Comparison of ENCODE assay signal across 8 cellular contexts in the genomic region with DNA sequence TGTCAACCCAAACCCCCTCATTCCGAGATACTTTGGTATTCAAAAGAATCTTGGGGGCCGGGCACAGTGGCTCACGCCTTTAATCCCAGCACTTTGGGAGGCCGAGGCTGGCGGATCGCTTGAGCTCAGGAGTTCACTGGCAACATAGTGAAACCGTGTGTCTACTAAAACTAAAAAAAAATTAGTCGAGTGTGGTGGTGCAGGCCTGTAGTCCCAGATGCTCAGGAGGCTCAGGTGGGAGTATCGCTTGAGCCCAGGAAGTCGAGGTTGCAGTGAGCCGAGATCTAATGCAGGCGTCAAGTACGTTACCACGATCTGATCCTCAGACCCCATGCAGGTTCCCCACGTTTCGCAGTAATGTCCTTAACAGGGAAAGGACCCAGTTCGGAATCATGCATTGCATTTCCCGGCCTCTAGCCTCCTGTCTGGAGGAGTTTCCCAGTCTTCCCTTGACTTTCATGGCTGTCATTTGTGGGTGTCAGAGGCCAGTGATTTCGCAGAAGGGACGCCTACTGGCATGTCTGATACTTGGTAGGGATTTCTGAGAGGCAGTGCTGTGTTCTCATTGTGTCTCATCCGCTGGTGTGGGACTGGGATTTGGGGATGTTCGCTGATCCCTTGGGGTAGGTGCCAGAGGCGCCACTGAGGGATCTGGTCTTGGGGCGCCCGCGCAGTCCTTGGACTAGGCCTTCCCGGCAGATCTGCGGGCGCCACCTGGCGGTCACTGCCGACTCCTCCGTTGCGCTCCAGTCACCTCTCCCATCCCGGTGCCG. TPM values are rescaled to one million over a fixed set of nuclear protein-coding genes. Genes with fewer than 3 reads are reported as not detected.
DNase-seq lines count a peak whose midpoint lies in the region; ATAC-seq and TF ChIP-seq lines count a peak whose summit lies in the region.

No MANE protein-coding gene starts in this region.

- TF ChIP-seq CTCF in omental fat pad (IDR thresholded peaks at IDR 0.05) (peak in 2 of 3 donors; percentile 31 to 44), suprapubic skin (IDR thresholded peaks at IDR 0.05) (peak; percentile 82 to 94)

- peak; percentile 83 for ATAC-seq in omental fat pad (ENCODE audit: low FRiP score)

- peaks cover 32% of the 10 kb centered on the region for H3K4me1 Mint-ChIP-seq in activated naive CD4-positive, alpha-beta T cell treated with anti-CD3 and anti-CD28 coated beads for 36 hours (ENCODE audit: low read depth)

- peak overlapping the region; percentile 86 for H3K4me3 Mint-ChIP-seq in activated naive CD4-positive, alpha-beta T cell treated with anti-CD3 and anti-CD28 coated beads for 36 hours

- H3K9me3 ChIP-seq in MG63 (no peaks in the 10 kb centered on the region), suprapubic skin (no peaks in the 10 kb centered on the region)

- H3K36me3 ChIP-seq in MG63 (peaks cover 16% of the 10 kb centered on the region), suprapubic skin (peaks cover 21% of the 10 kb centered on the region)

- in situ Hi-C loops in SK-MEL-5 (cut with HindIII; ENCODE audit: low pct_unique_long_range_greater_than_20kb, low sequenced_read_pairs), result no loop called here

- H3K27me3 Mint-ChIP-seq in activated naive CD4-positive, alpha-beta T cell treated with anti-CD3 and anti-CD28 coated beads for 36 hours (ENCODE audit: low read depth), result no peaks in the 10 kb centered on the region

- CTCF ChIA-PET in HEK293T (lab: Yijun Ruan, JAX), result interaction anchor here (0.9 to 1.0 kb wide), 3 partner anchors 8 to 53 kb away, joined by 3 to 4 read pairs (median 4); no protein-coding TSS in a partner anchor
- CTCF ChIA-PET in activated naive CD4-positive, alpha-beta T cell treated with anti-CD3 and anti-CD28 coated beads for 36 hours (lab: Charles Lee), result interaction anchor here (0.6 to 2.0 kb wide), 14 partner anchors 13 to 212 kb away, joined by 3 to 8 read pairs (median 4); a partner anchor contains a TSS

- H3K36me3 Mint-ChIP-seq in activated naive CD4-positive, alpha-beta T cell treated with anti-CD3 and anti-CD28 coated beads for 36 hours (ENCODE audit: low read depth), result peaks cover 12% of the 10 kb centered on the region

- DNase-seq in GM04504 (ENCODE audit: low read depth), result peak; percentile 54
- peak; percentile 92 for DNase-seq in HEK293T (ENCODE audit: extremely low spot score)
- peak; percentile 90 for DNase-seq in MG63
- peak; percentile 74 for DNase-seq in SK-MEL-5 (ENCODE audit: low read depth, low spot score)
- DNase-seq in activated naive CD4-positive, alpha-beta T cell treated with anti-CD3 and anti-CD28 coated beads for 36 hours, result peak; percentile 93
- DNase-seq in glomerular visceral epithelial cell (ENCODE audit: extremely low spot score), result peak; percentile 85
- peak; percentile 87 for DNase-seq in omental fat pad (ENCODE audit: low spot score)
- peak; percentile 92 to 96 for DNase-seq in suprapubic skin (ENCODE audit: low spot score in 2 of 2)

- 22% methylated on average over 20 of the region's 35 CpGs for WGBS in suprapubic skin

- H3K4me1 ChIP-seq in suprapubic skin, result peaks cover 32% of the 10 kb centered on the region

- H3K27me3 ChIP-seq in MG63 (no peaks in the 10 kb centered on the region), suprapubic skin (no peaks in the 10 kb centered on the region)

- no peak for TF ChIP-seq POLR2A in suprapubic skin (IDR thresholded peaks at IDR 0.05)

- H3K27ac Mint-ChIP-seq in activated naive CD4-positive, alpha-beta T cell treated with anti-CD3 and anti-CD28 coated beads for 36 hours, result peak overlapping the region; percentile 91

- peak overlapping the region; percentile 60 for H3K27ac ChIP-seq in suprapubic skin

- intact Hi-C loops in activated naive CD4-positive, alpha-beta T cell treated with anti-CD3 and anti-CD28 coated beads for 36 hours (cut with micrococcal nuclease), result loop anchor here (1.0 to 10.0 kb wide), 10 partner anchors 8 to 881 kb away; a partner anchor contains a TSS

- H3K9me3 Mint-ChIP-seq in activated naive CD4-positive, alpha-beta T cell treated with anti-CD3 and anti-CD28 coated beads for 36 hours, result no peaks in the 10 kb centered on the region

- no peak for TF ChIP-seq EP300 in suprapubic skin (IDR thresholded peaks at IDR 0.05)

- POLR2A ChIA-PET in HEK293T (lab: Yijun Ruan, JAX), result interaction anchor here (0.8 to 3.6 kb wide), 7 partner anchors 14 to 204 kb away, joined by 3 to 41 read pairs (median 17); a partner anchor contains a TSS

- peak overlapping the region; percentile 57 for H3K4me3 ChIP-seq in MG63
- H3K4me3 ChIP-seq in suprapubic skin, result peak overlapping the region; percentile 51

TF ChIP-seq in HEK293T, 16 proteins besides CTCF, POLR2A, EP300 and RAD21:
- no peak for TF ChIP-seq BHLHE40 (IDR thresholded peaks at IDR 0.05; ENCODE audit: borderline replicate concordance)
- no peak for TF ChIP-seq ZNF384 (IDR thresholded peaks at IDR 0.05)
- TF ChIP-seq LEF1 (IDR thresholded peaks at IDR 0.05; ENCODE audit: borderline replicate concordance), result peak; percentile 60; the same call in 1 of the 2 replicates
- peak; percentile 19; the same call in 1 of the 2 replicates for TF ChIP-seq ELF4 (IDR thresholded peaks at IDR 0.05)
- no peak for TF ChIP-seq CTBP1 (IDR thresholded peaks at IDR 0.05; ENCODE audit: borderline replicate concordance)
- TF ChIP-seq SP1 (IDR thresholded peaks at IDR 0.05), result no peak
- TF ChIP-seq ARNT (IDR thresholded peaks at IDR 0.05), result no peak
- TF ChIP-seq NFRKB (IDR thresholded peaks at IDR 0.05), result no peak
- TF ChIP-seq FOXA1 (IDR thresholded peaks at IDR 0.05), result no peak
- TF ChIP-seq FOXK2 (IDR thresholded peaks at IDR 0.05), result no peak
- no peak; the same call in 1 of the 2 replicates for TF ChIP-seq HDGF (IDR thresholded peaks at IDR 0.05; ENCODE audit: borderline replicate concordance)
- TF ChIP-seq FOXM1 (IDR thresholded peaks at IDR 0.05; ENCODE audit: borderline replicate concordance), result no peak
- TF ChIP-seq L3MBTL2 (conservative IDR thresholded peaks at IDR 0.05), result peak; percentile 66
- no peak for TF ChIP-seq TARDBP (IDR thresholded peaks at IDR 0.05)
- TF ChIP-seq SUZ12 (IDR thresholded peaks at IDR 0.05), result no peak

RNA-seq across cellular contexts. Expression of a gene that starts 39.3 kb away (rescaled TPM):
- total RNA-seq in MG63 (2014; rRNA removed; shearing (Covaris generic); ENCODE audit: low replicate concordance), result 474 and 726 TPM in 2 replicates
- 209 and 222 TPM in 2 replicates for total RNA-seq in SK-MEL-5 (2014; rRNA removed; shearing (Covaris generic))
- polyA plus RNA-seq in SK-MEL-5 (2015; cell fraction: cytosol; rRNA removed), result 157 and 160 TPM in 2 replicates
- 320 and 350 TPM in 2 replicates for polyA plus RNA-seq in SK-MEL-5 (2015; cell fraction: nucleus; rRNA removed)
- 100 to 1,000 TPM; 527 to 529 TPM for total RNA-seq in activated naive CD4-positive, alpha-beta T cell treated with anti-CD3 and anti-CD28 coated beads for 36 hours
- 10 to 100 TPM; 54.0 to 75.8 (median 60.3) TPM for total RNA-seq in omental fat pad
- total RNA-seq in suprapubic skin, result 100 to 1,000 TPM in 2 of 4 donors, 10 to 100 TPM in 2; 63.1 to 130 (median 101) TPM

RNA-seq across cellular contexts. Expression of a gene that starts 57.4 kb away (rescaled TPM):
- 0.59 TPM in 2 replicates for total RNA-seq in MG63 (2014; rRNA removed; shearing (Covaris generic); ENCODE audit: low replicate concordance)
- total RNA-seq in SK-MEL-5 (2014; rRNA removed; shearing (Covaris generic)), result 1.5 and 2.2 TPM in 2 replicates
- polyA plus RNA-seq in SK-MEL-5 (2015; cell fraction: cytosol; rRNA removed), result 1.1 and 1.7 TPM in 2 replicates
- 0.35 and 4.5 TPM in 2 replicates for polyA plus RNA-seq in SK-MEL-5 (2015; cell fraction: nucleus; rRNA removed)
- under 1 TPM in 1 of 2 experiments, not detected in 1; 0.26 TPM for total RNA-seq in activated naive CD4-positive, alpha-beta T cell treated with anti-CD3 and anti-CD28 coated beads for 36 hours
- total RNA-seq in omental fat pad (1 to 10 TPM in 2 of 4 donors, under 1 TPM in 1, not detected in 1; 0.94 to 5.5 (median 2.6) TPM), suprapubic skin (1 to 10 TPM in 1 of 4 donors, under 1 TPM in 2, not detected in 1; 0.72 to 1.2 (median 0.72) TPM)

Comparison
In these comparisons a context has a peak if more than half of its experiments do, and no peak if none do; other contexts are left out.
1. Peak in every context shown above with its lines: DNase-seq, ATAC-seq, H3K4me3 ChIP-seq and H3K27ac ChIP-seq.